In genomic region chr4:54152846-54153600, GRCh38 we compare ENCODE assay signal across 13 cellular contexts.
DNase-seq lines count a peak whose midpoint lies in the region; ATAC-seq and TF ChIP-seq lines count a peak whose summit lies in the region.
"Had no signal": no experiment of that assay in that cellular context is flagged by ENCODE, and none has a peak within 500 bp of the region (broad histone marks: within the 10 kb centered on the region; RNA-seq: fewer than 3 reads in every experiment).

No MANE protein-coding gene starts in this region.

- no peaks in the 10 kb centered on the region for H3K4me1 ChIP-seq in tibial artery
- H3K4me1 ChIP-seq: right atrium auricular region, stomach had no signal

- TF ChIP-seq CTCF in tibial artery (IDR thresholded peaks at IDR 0.05): no peak

- intact Hi-C loops in tibial artery (cut with DNase I; ENCODE audit: low total_unique reads): no loop called here

- no peak overlapping the region for H3K27ac ChIP-seq in tibial artery
- H3K27ac ChIP-seq: cardiac muscle cell, right atrium auricular region, stomach had no signal

- H3K27me3 ChIP-seq in tibial artery: no peaks in the 10 kb centered on the region
- H3K27me3 ChIP-seq: cardiac muscle cell, right atrium auricular region had no signal

- H3K9me3 ChIP-seq in tibial artery: no peaks in the 10 kb centered on the region
- H3K9me3 ChIP-seq: right atrium auricular region had no signal

- ATAC-seq in SK-N-SH treated with all-trans-retinoic acid at 6 μM for 48 hours: peak; percentile 82
- no peak for ATAC-seq in GM19463 (IDR thresholded peaks at IDR 0.05; ENCODE audit: unreplicated experiment)
- ATAC-seq in GM19324 (IDR thresholded peaks at IDR 0.05; ENCODE audit: low FRiP score, unreplicated experiment): no peak
- no peak for ATAC-seq in HG03520 (IDR thresholded peaks at IDR 0.05; ENCODE audit: unreplicated experiment)

- no peak overlapping the region for H3K4me3 ChIP-seq in skeletal muscle cell (ENCODE audit: low read depth, low read length)
- H3K4me3 ChIP-seq in tibial artery: no peak overlapping the region
- H3K4me3 ChIP-seq: cardiac muscle cell, right atrium auricular region, stomach had no signal

- DNase-seq in GM04503 (ENCODE audit: low read depth) (peak; percentile 49), fibroblast of peridontal ligament (ENCODE audit: extremely low read depth) (peak; percentile 8), skeletal muscle cell (ENCODE audit: low read depth) (peak; percentile 50), tibial artery (no peak)
- DNase-seq: activated CD4-positive, alpha-beta T cell treated with anti-CD3 and anti-CD28 coated beads, Interleukin-2, amount 50 U/mL, for 4 hours; NCI-H510A; stomach had no signal

- no peaks in the 10 kb centered on the region for H3K36me3 ChIP-seq in tibial artery
- H3K36me3 ChIP-seq: cardiac muscle cell, right atrium auricular region, stomach had no signal

TF ChIP-seq in SK-N-SH treated with all-trans-retinoic acid at 6 μM for 48 hours, 23 proteins besides CTCF, POLR2A, EP300 and RAD21:
- TF ChIP-seq ESRRG (CRISPR knock-in tag; IDR thresholded peaks at IDR 0.05) (no peak), SNAI2 (CRISPR knock-in tag; IDR thresholded peaks at IDR 0.05) (no peak), GLIS3 (CRISPR knock-in tag; IDR thresholded peaks at IDR 0.05) (no peak), BACH2 (CRISPR knock-in tag; IDR thresholded peaks at IDR 0.05; ENCODE audit: borderline replicate concordance) (no peak), ARNTL (CRISPR knock-in tag; IDR thresholded peaks at IDR 0.05; ENCODE audit: borderline replicate concordance, low read depth) (no peak), ZFP30 (CRISPR knock-in tag; IDR thresholded peaks at IDR 0.05) (no peak), POU6F1 (CRISPR knock-in tag; IDR thresholded peaks at IDR 0.05; ENCODE audit: borderline replicate concordance, low read depth) (no peak), PPARA (CRISPR knock-in tag; IDR thresholded peaks at IDR 0.05; ENCODE audit: borderline replicate concordance) (no peak), ZC3H10 (CRISPR knock-in tag; IDR thresholded peaks at IDR 0.05) (no peak), ZNF565 (CRISPR knock-in tag; conservative IDR thresholded peaks at IDR 0.05; ENCODE audit: low read depth) (no peak), TCF4 (CRISPR knock-in tag; IDR thresholded peaks at IDR 0.05; ENCODE audit: borderline replicate concordance) (no peak), TOX (CRISPR knock-in tag; IDR thresholded peaks at IDR 0.05; ENCODE audit: borderline replicate concordance) (no peak), CSRNP3 (CRISPR knock-in tag; IDR thresholded peaks at IDR 0.05) (no peak), CREB5 (CRISPR knock-in tag; IDR thresholded peaks at IDR 0.05; ENCODE audit: low read depth) (no peak), RARB (CRISPR knock-in tag; IDR thresholded peaks at IDR 0.05) (no peak)

Comparison
In these comparisons a context has a peak if more than half of its experiments do, and no peak if none do; other contexts are left out.
1. DNase-seq: peak in GM04503 (single experiment), fibroblast of peridontal ligament (single experiment) and skeletal muscle cell (single experiment); none in tibial artery (0 of 2).